ENCODE assay signal across 9 cellular contexts in the genomic region with DNA sequence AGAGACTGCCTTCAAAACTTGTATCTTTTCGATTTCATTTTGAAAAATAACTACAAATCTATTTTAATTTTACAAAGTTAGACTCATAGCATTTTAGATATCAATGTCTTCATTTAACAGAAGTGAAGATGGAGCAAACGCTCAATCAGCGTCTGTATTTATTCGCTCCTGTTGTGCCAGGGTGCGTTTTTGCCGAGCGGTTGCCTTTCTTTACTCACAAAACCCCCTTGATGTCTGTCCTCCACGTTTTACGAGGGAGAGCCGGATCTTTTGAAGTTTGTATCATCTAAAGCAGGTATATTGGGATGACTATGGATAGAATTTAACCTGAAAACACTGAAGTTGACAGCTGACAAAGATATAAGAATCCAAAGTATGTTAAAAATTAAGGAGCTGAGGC. TPM values are rescaled to one million over a fixed set of nuclear protein-coding genes. Genes with fewer than 3 reads are reported as not detected.
DNase-seq lines count a peak whose midpoint lies in the region; ATAC-seq and TF ChIP-seq lines count a peak whose summit lies in the region.
"Had no signal": no experiment of that assay in that cellular context is flagged by ENCODE, and none has a peak within 500 bp of the region (broad histone marks: within the 10 kb centered on the region; RNA-seq: fewer than 3 reads in every experiment).

No MANE protein-coding gene starts in this region.

- H3K27me3 Mint-ChIP-seq in CD4-positive, alpha-beta T cell, result no peaks in the 10 kb centered on the region
- H3K27me3 Mint-ChIP-seq in nephron progenitor cell (ENCODE audit: low read depth, poor library complexity), result peaks cover 17% of the 10 kb centered on the region

- no peak for TF ChIP-seq CTCF in CD4-positive, alpha-beta T cell (IDR thresholded peaks at IDR 0.05)
- TF ChIP-seq CTCF in dorsolateral prefrontal cortex (IDR thresholded peaks at IDR 0.05 in 54 of 56, conservative IDR thresholded peaks at IDR 0.05 in 2 of 56; ENCODE audit: low read depth in 1 of 56, partially characterized antibody in 56 of 56), result no peak
- no peak for TF ChIP-seq CTCF in nephron progenitor cell (IDR thresholded peaks at IDR 0.05)

- H3K9me3 ChIP-seq in CD4-positive, alpha-beta T cell (ENCODE audit: control insufficient read depth, low read length), result no peaks in the 10 kb centered on the region

- no peak for DNase-seq in CD4-positive, alpha-beta T cell
- DNase-seq in NAMALWA (ENCODE audit: low spot score) (peak; percentile 37), dorsolateral prefrontal cortex (no peak), nephron progenitor cell (no peak)
- DNase-seq in activated CD4-positive, alpha-beta T cell treated with anti-CD3 and anti-CD28 coated beads, Interleukin-2, amount 50 U/mL, for 48 hours, result no peak
- DNase-seq: occipital lobe had no signal

- CTCF ChIA-PET in CD4-positive, alpha-beta T cell (lab: Charles Lee), result interaction anchor here (1.2 kb wide), 1 partner anchor 11 kb away, joined by 3 read pairs; no protein-coding TSS in a partner anchor

- no peaks in the 10 kb centered on the region for H3K9me3 Mint-ChIP-seq in CD4-positive, alpha-beta T cell
- H3K9me3 Mint-ChIP-seq in nephron progenitor cell, result peaks cover 5% of the 10 kb centered on the region

- peak overlapping the region; percentile 84 for H3K27ac Mint-ChIP-seq in CD4-positive, alpha-beta T cell
- H3K27ac Mint-ChIP-seq in nephron progenitor cell, result no peak overlapping the region

- POLR2A ChIA-PET in CD4-positive, alpha-beta T cell (lab: Charles Lee), result interaction anchor here (1.3 to 5.1 kb wide), 3 partner anchors 12 to 172 kb away, joined by 6 to 31 read pairs (median 7); partner anchors contain the start of genes ATP5PF and GABPA

- H3K36me3 Mint-ChIP-seq in CD4-positive, alpha-beta T cell (ENCODE audit: low read depth), result peaks cover 5% of the 10 kb centered on the region
- peaks cover 21% of the 10 kb centered on the region for H3K36me3 Mint-ChIP-seq in nephron progenitor cell (ENCODE audit: low read depth)

- H3K4me3 Mint-ChIP-seq in CD4-positive, alpha-beta T cell, result peak overlapping the region; percentile 97
- H3K4me3 Mint-ChIP-seq in nephron progenitor cell, result peak overlapping the region; percentile 80

- intact Hi-C loops in CD4-positive, alpha-beta T cell (cut with DNase I, micrococcal nuclease), result loop anchor here (1.0 to 10.0 kb wide), 3 partner anchors 11 to 172 kb away; partner anchors contain the start of genes ATP5PF (in 1 of the 2), GABPA (in 1 of the 2) and MRPL39 (in 1 of the 2)
- intact Hi-C loops in dorsolateral prefrontal cortex (cut with DNase I), result no loop called here

- H3K27ac ChIP-seq in CD4-positive, alpha-beta T cell (ENCODE audit: low read depth, low read length), result peak overlapping the region; percentile 60
- H3K27ac ChIP-seq in dorsolateral prefrontal cortex, result peak overlapping the region in 1 of 59 donors; percentile 51

- H3K4me3 ChIP-seq in dorsolateral prefrontal cortex, result peak overlapping the region in 52 of 59 donors; percentile 35 to 70 (median 52)

- H3K27me3 ChIP-seq in CD4-positive, alpha-beta T cell (ENCODE audit: control insufficient read depth, insufficient read depth, low read length), result no peaks in the 10 kb centered on the region
- no peaks in the 10 kb centered on the region for H3K27me3 ChIP-seq in dorsolateral prefrontal cortex

- ATAC-seq in CD4-positive, alpha-beta T cell (ENCODE audit: poor library complexity), result no peak
- ATAC-seq in HG02678 (IDR thresholded peaks at IDR 0.05; ENCODE audit: unreplicated experiment) (no peak), GM19351 (IDR thresholded peaks at IDR 0.05; ENCODE audit: unreplicated experiment) (no peak)
- ATAC-seq in activated CD4-positive, CD25-positive, alpha-beta regulatory T cell treated with anti-CD3 and anti-CD28 coated beads, Interleukin-2, amount 50 U/mL, for 24 hours, result no peak

- peaks cover 76% of the 10 kb centered on the region for H3K4me1 Mint-ChIP-seq in CD4-positive, alpha-beta T cell (ENCODE audit: low read depth)
- H3K4me1 Mint-ChIP-seq in nephron progenitor cell, result peaks cover 9% of the 10 kb centered on the region

RNA-seq across cellular contexts. Expression of gene MRPL39, which starts 44.6 kb away (rescaled TPM):
- total RNA-seq in CD4-positive, alpha-beta T cell, result 10 to 100 TPM; 10.7 to 15.2 TPM
- total RNA-seq in dorsolateral prefrontal cortex, result 10 to 100 TPM; 18.7 to 35.9 (median 26.3) TPM

Comparison
In these comparisons a context has a peak if more than half of its experiments do, and no peak if none do; other contexts are left out.
1. intact Hi-C loops: an anchor here in CD4-positive, alpha-beta T cell (1.0 to 10.0 kb wide); none called in dorsolateral prefrontal cortex.